ENCODE assay signal across 12 cellular contexts in genomic region chr7:116317907-116318306, GRCh38.
DNase-seq lines count a peak whose midpoint lies in the region; ATAC-seq and TF ChIP-seq lines count a peak whose summit lies in the region.
"Had no signal": no experiment of that assay in that cellular context is flagged by ENCODE, and none has a peak within 500 bp of the region (broad histone marks: within the 10 kb centered on the region; RNA-seq: fewer than 3 reads in every experiment).

No MANE protein-coding gene starts in this region.

- peaks cover 27% of the 10 kb centered on the region; the same call in 1 of the 2 replicates for H3K9me3 ChIP-seq in Panc1 (ENCODE audit: control insufficient read depth, insufficient read depth, low read depth, low read length)
- H3K9me3 ChIP-seq in gastrocnemius medialis, result no peaks in the 10 kb centered on the region
- H3K9me3 ChIP-seq in Peyer's patch, result no peaks in the 10 kb centered on the region

- CTCF ChIA-PET in Panc1 (lab: Charles Lee), result no interaction called here

- no peak for TF ChIP-seq CTCF in AG10803 (conservative IDR thresholded peaks at IDR 0.05; ENCODE audit: low read length)
- TF ChIP-seq CTCF in Panc1 (IDR thresholded peaks at IDR 0.05), result no peak
- TF ChIP-seq CTCF in gastrocnemius medialis (IDR thresholded peaks at IDR 0.05 in 4 of 5, conservative IDR thresholded peaks at IDR 0.05 in 1 of 5), result no peak
- no peak for TF ChIP-seq CTCF in Peyer's patch (IDR thresholded peaks at IDR 0.05)

- in situ Hi-C loops in Panc1 (cut with HindIII; ENCODE audit: low pct_unique_long_range_greater_than_20kb, low sequenced_read_pairs) (no loop called here), gastrocnemius medialis (cut with MboI; ENCODE audit: low sequenced_read_pairs in 4 of 4) (no loop called here)

- H3K36me3 ChIP-seq in Panc1 (ENCODE audit: control insufficient read depth, insufficient read depth, low read length) (no peaks in the 10 kb centered on the region), gastrocnemius medialis (no peaks in the 10 kb centered on the region), Peyer's patch (no peaks in the 10 kb centered on the region)
- H3K36me3 ChIP-seq: cardiac muscle cell had no signal

- no TSS peak for BruUV-seq in Panc1 (replicated peaks; lab: Mats Ljungman, UMichigan)

- intact Hi-C loops in Panc1 (cut with micrococcal nuclease; ENCODE audit: unreplicated experiment), result loop anchor here (5.0 kb wide), 1 partner anchor 46 kb away; no protein-coding TSS in a partner anchor
- intact Hi-C loops in gastrocnemius medialis (cut with DNase I; ENCODE audit: low total_unique reads), result loop anchor here (5.0 kb wide), 1 partner anchor 46 kb away; no protein-coding TSS in a partner anchor

- peak; percentile 56 for DNase-seq in AG10803 (ENCODE audit: low read depth)
- no peak for DNase-seq in Panc1 (ENCODE audit: low read depth, low spot score)
- DNase-seq in epithelial cell of prostate (ENCODE audit: low read depth, low spot score), result no peak
- DNase-seq in gastrocnemius medialis, result no peak
- no peak for DNase-seq in Peyer's patch
- no peak for DNase-seq in NCI-H510A treated with DMSO at 0.1 percent for 48 hours (lab: John Stamatoyannopoulos, UW)
- DNase-seq in stimulated activated CD4-positive, alpha-beta T cell treated with anti-CD3 and anti-CD28 coated beads, Interleukin-12 subunit alpha, Interleukin-12 subunit beta, amount 100 ng/mL, for 4 hours, result no peak
- DNase-seq: DMS 273 treated with DMSO at 0.1 percent for 48 hours, NCI-H1930, NCI-H774 had no signal

- no peak for TF ChIP-seq POLR2A in gastrocnemius medialis (IDR thresholded peaks at IDR 0.05)
- no peak for TF ChIP-seq POLR2A in Peyer's patch (IDR thresholded peaks at IDR 0.05)

- no peaks in the 10 kb centered on the region for H3K27me3 ChIP-seq in Panc1 (ENCODE audit: control insufficient read depth, insufficient read depth, low read length)
- H3K27me3 ChIP-seq in gastrocnemius medialis, result no peaks in the 10 kb centered on the region
- no peaks in the 10 kb centered on the region for H3K27me3 ChIP-seq in Peyer's patch
- H3K27me3 ChIP-seq: cardiac muscle cell had no signal

- ATAC-seq in Panc1 (no peak), gastrocnemius medialis (no peak), GM18868 (IDR thresholded peaks at IDR 0.05; ENCODE audit: unreplicated experiment) (no peak)

- peaks cover 29% of the 10 kb centered on the region for H3K4me1 ChIP-seq in Panc1 (ENCODE audit: control insufficient read depth, insufficient read depth, low read length)
- peaks cover 9 to 23% of the 10 kb centered on the region in 2 donors for H3K4me1 ChIP-seq in gastrocnemius medialis
- H3K4me1 ChIP-seq in Peyer's patch, result no peaks in the 10 kb centered on the region

- H3K4me3 ChIP-seq in AG10803 (ENCODE audit: low read length), result no peak overlapping the region
- H3K4me3 ChIP-seq in Panc1 (ENCODE audit: low read depth in 2 of 2, low read length in 2 of 2), result no peak overlapping the region
- H3K4me3 ChIP-seq in gastrocnemius medialis, result no peak overlapping the region
- H3K4me3 ChIP-seq in Peyer's patch, result no peak overlapping the region
- H3K4me3 ChIP-seq: cardiac muscle cell had no signal

- POLR2A ChIA-PET in Panc1 (lab: Charles Lee), result interaction anchor here (0.6 kb wide), 1 partner anchor 208 kb away, joined by 6 read pairs; no protein-coding TSS in a partner anchor

- H3K27ac ChIP-seq in Panc1 (ENCODE audit: low read length) (peak overlapping the region; percentile 97), epithelial cell of prostate (peak overlapping the region; percentile 94), gastrocnemius medialis (peak overlapping the region in 3 of 4 donors; percentile 66 to 85 (median 74)), Peyer's patch (peak overlapping the region in 1 of 4 donors; percentile 57)
- H3K27ac ChIP-seq: cardiac muscle cell had no signal
